Comparison of ENCODE assay signal across 6 cellular contexts in the genomic region with DNA sequence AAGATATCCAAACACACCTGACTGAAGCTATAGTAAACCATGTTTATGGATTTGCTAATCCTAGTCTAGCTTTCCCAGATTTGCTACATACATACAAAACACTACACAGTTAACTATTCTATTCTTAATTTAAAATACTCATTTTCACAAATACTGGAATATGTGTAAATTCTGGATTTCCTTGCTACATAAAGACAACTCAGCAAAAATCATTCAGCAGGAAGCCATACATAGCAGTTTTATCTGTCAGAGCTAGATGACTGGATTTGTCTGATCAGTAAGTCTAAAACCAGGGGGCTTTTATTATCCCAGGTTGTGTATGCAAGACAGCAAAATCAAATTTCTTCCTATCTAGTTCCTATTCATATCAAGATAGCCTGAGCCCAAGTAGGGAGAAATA.
"Had no signal": no experiment of that assay in that cellular context is flagged by ENCODE, and none has a peak within 500 bp of the region (broad histone marks: within the 10 kb centered on the region; RNA-seq: fewer than 3 reads in every experiment).

No MANE protein-coding gene starts in this region.

- FAIRE-seq: G401.6, GM12878, GM18507, GM19239 had no signal

- DNase-seq: GDM1, GF-D8 had no signal

- ATAC-seq: GM12878 had no signal

- H3K4me3 ChIP-seq: GM12878 had no signal
